ENCODE assay signal across 8 cellular contexts in the genomic region with DNA sequence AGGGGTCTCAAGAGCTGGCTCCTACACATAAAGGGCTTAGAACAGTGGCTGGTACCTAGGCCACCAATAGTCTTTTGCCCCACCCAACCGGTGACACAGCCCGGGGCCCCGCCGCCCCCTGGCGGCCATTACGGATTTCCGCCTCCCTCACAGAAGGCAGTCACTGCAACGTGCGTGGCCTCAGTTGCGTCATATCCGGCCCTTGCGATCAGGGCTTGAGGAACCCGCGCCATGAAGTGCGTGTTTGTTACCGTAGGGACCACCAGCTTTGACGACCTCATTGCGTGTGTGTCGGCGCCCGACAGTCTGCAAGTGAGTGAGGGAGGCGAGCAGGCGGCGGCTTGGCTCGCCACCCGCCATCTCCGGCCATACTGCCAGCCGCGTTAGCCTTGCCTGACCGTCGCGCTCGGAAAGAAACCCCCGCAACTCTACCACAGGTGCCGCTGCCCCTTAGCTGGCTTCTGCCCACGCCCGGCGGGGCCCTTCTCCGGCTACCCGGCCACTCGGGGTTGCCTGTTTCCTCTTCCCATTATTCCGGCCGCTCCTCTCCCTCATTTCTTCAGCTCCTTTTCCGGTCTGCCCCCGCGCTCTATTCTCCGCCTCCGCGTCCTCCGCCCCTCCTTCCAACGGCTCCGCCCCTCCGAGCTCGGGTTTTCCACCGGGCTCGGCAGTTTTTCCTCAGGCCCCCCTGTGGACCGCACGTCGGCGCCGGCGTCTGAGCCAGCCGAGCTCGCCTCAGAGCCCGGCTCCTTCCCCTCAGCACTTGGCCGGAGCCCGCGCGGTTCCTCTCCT. TPM values are rescaled to one million over a fixed set of nuclear protein-coding genes. Genes with fewer than 3 reads are reported as not detected.
DNase-seq lines count a peak whose midpoint lies in the region; ATAC-seq and TF ChIP-seq lines count a peak whose summit lies in the region.

A gene (plus strand): TSS at position 183 of the 792 bp plus-strand sequence. CDS start 49 bp downstream, at position 232.

- peak within 1 kb of the TSS; percentile 96 for H3K4me3 Mint-ChIP-seq in Caco-2 (ENCODE audit: unreplicated experiment)
- peak within 1 kb of the TSS; percentile 89 to 91 for H3K4me3 Mint-ChIP-seq in effector memory CD8-positive, alpha-beta T cell

- H3K4me3 ChIP-seq in Caco-2 (ENCODE audit: low read depth, low read length) = peak within 1 kb of the TSS; percentile 92

- CTCF ChIA-PET in Caco-2 (lab: Charles Lee) = no interaction called here

- DNase-seq in Caco-2 (peak; percentile 86), HT1080 (ENCODE audit: low read depth) (peak; percentile 79), NOMO-1 (lab: John Stamatoyannopoulos, UW; ENCODE audit: unreplicated experiment in 2 of 2) (peak; percentile 72 to 78), medulla oblongata (ENCODE audit: extremely low spot score) (peak; percentile 88)
- DNase-seq in activated CD8-positive, alpha-beta memory T cell treated with anti-CD3 and anti-CD28 coated beads for 4 hours (ENCODE audit: low read depth in 2 of 2) = peak; percentile 76 to 77
- peak; percentile 84 to 88 (median 87) for DNase-seq in effector memory CD8-positive, alpha-beta T cell
- DNase-seq in stimulated activated CD8-positive, alpha-beta memory T cell treated with anti-CD3 and anti-CD28 coated beads, Interleukin-12 subunit alpha, Interleukin-12 subunit beta, amount 100 ng/mL, for 1 hour (ENCODE audit: low read depth) = peak; percentile 77

- peak; percentile 67 to 78 for TF ChIP-seq CTCF in Caco-2 (IDR thresholded peaks at IDR 0.05; ENCODE audit: insufficient read depth in 1 of 2, low read depth in 1 of 2, low read length in 1 of 2, severe bottlenecking in 1 of 2, unreplicated experiment in 1 of 2)

- H3K9me3 ChIP-seq in Caco-2 = no peaks in the 10 kb centered on the region

- no peaks in the 10 kb centered on the region for H3K27me3 Mint-ChIP-seq in Caco-2 (ENCODE audit: insufficient read depth, unreplicated experiment)
- no peaks in the 10 kb centered on the region for H3K27me3 Mint-ChIP-seq in effector memory CD8-positive, alpha-beta T cell

- no peaks in the 10 kb centered on the region for H3K4me1 ChIP-seq in Caco-2

- H3K36me3 ChIP-seq in Caco-2 (ENCODE audit: control insufficient read depth, insufficient read depth, low read length) = no peaks in the 10 kb centered on the region

- peaks cover 29% of the 10 kb centered on the region for H3K36me3 Mint-ChIP-seq in Caco-2 (ENCODE audit: insufficient read depth, unreplicated experiment)
- peaks cover 46% of the 10 kb centered on the region for H3K36me3 Mint-ChIP-seq in effector memory CD8-positive, alpha-beta T cell (ENCODE audit: insufficient read depth)

- H3K27me3 ChIP-seq in Caco-2 (replicated peaks; ENCODE audit: control insufficient read depth, insufficient read depth, low read length) = no peaks in the 10 kb centered on the region

- POLR2A ChIA-PET in Caco-2 (lab: Charles Lee) = interaction anchor here (0.5 to 0.7 kb wide), 3 partner anchors 27 to 481 kb away, joined by 4 to 10 read pairs (median 5); no protein-coding TSS in a partner anchor

- peak within 1 kb of the TSS; percentile 99 for H3K27ac Mint-ChIP-seq in Caco-2 (ENCODE audit: unreplicated experiment)
- H3K27ac Mint-ChIP-seq in effector memory CD8-positive, alpha-beta T cell = peak within 1 kb of the TSS; percentile 98 to 99

- ATAC-seq in GM21360 (IDR thresholded peaks at IDR 0.05; ENCODE audit: unreplicated experiment) = peak; percentile 99
- ATAC-seq in effector memory CD8-positive, alpha-beta T cell (replicated peaks) = peak; percentile 92

- intact Hi-C loops in Caco-2 (cut with micrococcal nuclease; ENCODE audit: unreplicated experiment) = no loop called here

- no peaks in the 10 kb centered on the region for H3K4me1 Mint-ChIP-seq in Caco-2 (ENCODE audit: low read depth, unreplicated experiment)
- peaks cover 11 to 19% of the 10 kb centered on the region in 2 donors for H3K4me1 Mint-ChIP-seq in effector memory CD8-positive, alpha-beta T cell (ENCODE audit: low read depth in 2 of 2)

- no peaks in the 10 kb centered on the region for H3K9me3 Mint-ChIP-seq in Caco-2 (ENCODE audit: unreplicated experiment)
- no peaks in the 10 kb centered on the region for H3K9me3 Mint-ChIP-seq in effector memory CD8-positive, alpha-beta T cell

- BruUV-seq in Caco-2 (replicated peaks; lab: Mats Ljungman, UMichigan) = TSS peak; percentile 89

RNA-seq across cellular contexts. Expression of the gene that starts here (rescaled TPM):
- 36.3 and 40.3 TPM in 2 replicates for total RNA-seq in Caco-2 (2022)
- 29.9 and 57.1 TPM in 2 replicates for total RNA-seq in HT1080 (2014; rRNA removed; shearing (Covaris generic))
- polyA plus RNA-seq in HT1080 (2015; cell fraction: cytosol; rRNA removed) = 29.3 and 35.1 TPM in 2 replicates
- polyA plus RNA-seq in HT1080 (2015; cell fraction: nucleus; rRNA removed) = 70.4 and 79.4 TPM in 2 replicates

Comparison
In these comparisons a context has a peak if more than half of its experiments do, and no peak if none do; other contexts are left out.
1. Peak in every context shown above with its lines: DNase-seq, ATAC-seq and H3K4me3 ChIP-seq.